8 cellular contexts compared by ENCODE assay signal in genomic region chr1:147640553-147641165, GRCh38. TPM values are rescaled to one million over a fixed set of nuclear protein-coding genes. Genes with fewer than 3 reads are reported as not detected.
DNase-seq lines count a peak whose midpoint lies in the region; ATAC-seq and TF ChIP-seq lines count a peak whose summit lies in the region.

No MANE protein-coding gene starts in this region.

- intact Hi-C loops in A673 (cut with micrococcal nuclease; ENCODE audit: unreplicated experiment) = loop anchor here (2.0 to 5.0 kb wide), 2 partner anchors 60 to 252 kb away; no protein-coding TSS in a partner anchor

- CTCF ChIA-PET in A673 (lab: Charles Lee) = interaction anchor here (0.6 to 0.9 kb wide), 3 partner anchors 14 to 367 kb away, joined by 3 to 8 read pairs (median 5); no protein-coding TSS in a partner anchor

- H3K4me3 ChIP-seq in A673 (ENCODE audit: low read depth, low read length, poor library complexity, severe bottlenecking) = no peak overlapping the region

- no peaks in the 10 kb centered on the region for H3K4me1 ChIP-seq in A673 (ENCODE audit: insufficient read depth, low read length, poor library complexity, severe bottlenecking)

- H3K27me3 ChIP-seq in A673 (replicated peaks; ENCODE audit: insufficient read depth, low read depth, low read length, poor library complexity) = no peaks in the 10 kb centered on the region

- POLR2A ChIA-PET in A673 (lab: Charles Lee; ENCODE audit: low non-redundant PET) = no interaction called here

- no peak overlapping the region for H3K27ac ChIP-seq in A673 (ENCODE audit: low read depth, low read length, poor library complexity, severe bottlenecking)

- peak; percentile 98 for ATAC-seq in GM18511 (IDR thresholded peaks at IDR 0.05; ENCODE audit: unreplicated experiment)
- peak; percentile 83 for ATAC-seq in HG03095 (IDR thresholded peaks at IDR 0.05; ENCODE audit: unreplicated experiment)
- ATAC-seq in left lobe of liver = peak; percentile 95

- no peaks in the 10 kb centered on the region for H3K9me3 ChIP-seq in A673 (ENCODE audit: low read depth, low read length, poor library complexity, severe bottlenecking)

- BruUV-seq in A673 (replicated peaks; lab: Mats Ljungman, UMichigan) = no TSS peak

- no peaks in the 10 kb centered on the region for H3K36me3 ChIP-seq in A673 (ENCODE audit: insufficient read depth, low read length, poor library complexity, severe bottlenecking)

- TF ChIP-seq CTCF in A673 (conservative IDR thresholded peaks at IDR 0.05; ENCODE audit: low read depth, low read length) = peak; percentile 81

- DNase-seq in A673 (ENCODE audit: low spot score) (peak; percentile 91), NCI-H2196 (lab: John Stamatoyannopoulos, UW; ENCODE audit: unreplicated experiment) (peak; percentile 68), cerebellum (ENCODE audit: low spot score) (peak; percentile 24), left lobe of liver (ENCODE audit: low spot score) (peak; percentile 71)
- peak; percentile 59 for DNase-seq in activated CD4-positive, alpha-beta T cell treated with anti-CD3 and anti-CD28 coated beads for 1 hour
- DNase-seq in stimulated activated CD4-positive, alpha-beta T cell treated with anti-CD3 and anti-CD28 coated beads, TNF-alpha, amount 100 ng/mL, for 24 hours (ENCODE audit: low read depth in 3 of 3) = peak; percentile 53 to 78 (median 65)

RNA-seq across cellular contexts. Expression of gene ACP6, which starts 29.7 kb away (rescaled TPM):
- total RNA-seq in A673 (2021) (14.4 and 15.3 TPM in 2 replicates), cerebellum (9.2 TPM), left lobe of liver (17.2 TPM)

Comparison
In these comparisons a context has a peak if more than half of its experiments do, and no peak if none do; other contexts are left out.
1. DNase-seq: peak in every context shown above with its lines; median percentile 91 in A673; 71 in left lobe of liver; 68 in NCI-H2196; 65 in stimulated activated CD4-positive, alpha-beta T cell treated with anti-CD3 and anti-CD28 coated beads, TNF-alpha, amount 100 ng/mL, for 24 hours; 59 in activated CD4-positive, alpha-beta T cell treated with anti-CD3 and anti-CD28 coated beads for 1 hour; 24 in cerebellum.